Comparison of ENCODE assay signal across 23 cellular contexts in genomic region chr2:185891804-185892411, GRCh38.
"Had no signal": no experiment of that assay in that cellular context is flagged by ENCODE, and none has a peak within 500 bp of the region (broad histone marks: within the 10 kb centered on the region; RNA-seq: fewer than 3 reads in every experiment).

No MANE protein-coding gene starts in this region.

- ATAC-seq: foreskin keratinocyte; gastroesophageal sphincter; heart left ventricle; left cardiac atrium; left ventricle myocardium superior; naive thymus-derived CD4-positive, alpha-beta T cell had no signal

- DNase-seq: dermis blood vessel endothelial cell; dorsolateral prefrontal cortex; effector CD4-positive, alpha-beta T cell; effector memory CD4-positive, alpha-beta T cell; foreskin keratinocyte; heart left ventricle; hypothalamus; left cardiac atrium; left ventricle myocardium superior; mammary epithelial cell; mesendoderm; midbrain; naive thymus-derived CD4-positive, alpha-beta T cell had no signal

- H3K36me3 ChIP-seq: esophagus muscularis mucosa, gastroesophageal sphincter, heart left ventricle had no signal

- H2AFZ ChIP-seq: hepatocyte had no signal

- H3K4me3 ChIP-seq: coronary artery, dorsolateral prefrontal cortex, esophagus muscularis mucosa, gastroesophageal sphincter, heart left ventricle, hepatocyte, lung had no signal

- H3K4me2 ChIP-seq: hepatocyte had no signal

- H3K4me1 ChIP-seq: esophagus muscularis mucosa, foreskin keratinocyte, gastroesophageal sphincter had no signal

- H3K27ac ChIP-seq: coronary artery, dorsolateral prefrontal cortex, esophagus muscularis mucosa, foreskin keratinocyte, gastroesophageal sphincter, heart left ventricle, hepatocyte had no signal

- H3K27me3 ChIP-seq: dorsolateral prefrontal cortex, esophagus muscularis mucosa, foreskin keratinocyte, gastroesophageal sphincter, heart left ventricle, hepatocyte had no signal

- FAIRE-seq: colon, endothelial cell of umbilical vein, frontal cortex, islet of Langerhans, keratinocyte had no signal

- H3K79me2 ChIP-seq: hepatocyte had no signal

- H3K9me3 ChIP-seq: esophagus muscularis mucosa, gastroesophageal sphincter, heart left ventricle had no signal
